Comparison of ENCODE assay signal across 10 cellular contexts in the genomic region with DNA sequence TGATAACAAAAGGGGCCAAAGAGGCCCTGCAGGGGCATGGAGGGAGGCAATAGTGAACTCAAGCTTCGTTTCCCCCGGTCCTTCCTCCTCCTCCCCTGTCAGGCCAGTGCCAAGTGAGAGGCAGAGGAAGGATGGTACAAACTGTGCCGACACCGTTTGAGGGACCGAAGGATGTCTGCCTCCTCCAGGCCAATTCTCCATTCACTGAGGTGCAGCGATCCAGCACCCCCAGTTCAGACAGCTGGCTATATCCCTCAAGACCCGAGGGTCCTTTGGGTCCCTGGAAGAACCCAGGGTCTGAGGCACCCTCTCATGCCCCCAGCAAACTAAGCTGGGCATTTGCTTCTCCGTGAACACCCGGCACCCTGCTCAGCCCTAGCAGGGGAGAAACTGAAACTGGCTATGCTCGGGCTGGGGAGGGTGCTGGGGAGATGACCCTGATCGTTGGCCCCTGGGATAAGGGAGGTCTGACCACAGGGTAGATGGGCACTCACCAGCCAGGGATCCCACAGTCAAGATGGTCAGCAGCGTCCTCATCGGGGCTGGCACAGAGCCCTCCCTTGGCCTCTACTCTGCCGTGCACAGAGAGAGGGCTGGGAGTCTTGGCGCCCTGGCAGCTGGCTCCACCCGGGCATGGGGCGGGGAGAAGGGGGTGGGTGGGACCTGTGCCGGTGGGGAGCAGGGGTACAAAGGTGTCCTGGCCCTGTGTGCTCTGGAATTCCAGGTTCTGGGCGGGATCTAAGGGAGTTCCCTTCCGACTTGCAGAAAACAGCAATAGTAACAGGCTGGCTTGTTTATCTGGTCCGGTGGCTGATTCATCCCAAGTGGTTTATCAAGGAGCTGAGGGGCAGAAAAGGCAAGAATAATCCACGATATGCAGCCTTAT. TPM values are rescaled to one million over a fixed set of nuclear protein-coding genes. Genes with fewer than 3 reads are reported as not detected.
DNase-seq lines count a peak whose midpoint lies in the region; ATAC-seq and TF ChIP-seq lines count a peak whose summit lies in the region.
"Had no signal": no experiment of that assay in that cellular context is flagged by ENCODE, and none has a peak within 500 bp of the region (broad histone marks: within the 10 kb centered on the region; RNA-seq: fewer than 3 reads in every experiment).

A gene with protein sequence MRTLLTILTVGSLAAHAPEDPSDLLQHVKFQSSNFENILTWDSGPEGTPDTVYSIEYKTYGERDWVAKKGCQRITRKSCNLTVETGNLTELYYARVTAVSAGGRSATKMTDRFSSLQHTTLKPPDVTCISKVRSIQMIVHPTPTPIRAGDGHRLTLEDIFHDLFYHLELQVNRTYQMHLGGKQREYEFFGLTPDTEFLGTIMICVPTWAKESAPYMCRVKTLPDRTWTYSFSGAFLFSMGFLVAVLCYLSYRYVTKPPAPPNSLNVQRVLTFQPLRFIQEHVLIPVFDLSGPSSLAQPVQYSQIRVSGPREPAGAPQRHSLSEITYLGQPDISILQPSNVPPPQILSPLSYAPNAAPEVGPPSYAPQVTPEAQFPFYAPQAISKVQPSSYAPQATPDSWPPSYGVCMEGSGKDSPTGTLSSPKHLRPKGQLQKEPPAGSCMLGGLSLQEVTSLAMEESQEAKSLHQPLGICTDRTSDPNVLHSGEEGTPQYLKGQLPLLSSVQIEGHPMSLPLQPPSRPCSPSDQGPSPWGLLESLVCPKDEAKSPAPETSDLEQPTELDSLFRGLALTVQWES (minus strand): TSS at position 595 of the 886 bp plus-strand sequence. CDS start 58 bp downstream, at position 537.

- POLR2A ChIA-PET in A673 (lab: Charles Lee; ENCODE audit: low non-redundant PET) = no interaction called here

- H3K36me3 ChIP-seq in A673 (ENCODE audit: insufficient read depth, low read length, poor library complexity, severe bottlenecking) = no peaks in the 10 kb centered on the region
- H3K36me3 ChIP-seq in colonic mucosa = no peaks in the 10 kb centered on the region
- no peaks in the 10 kb centered on the region for H3K36me3 ChIP-seq in mucosa of descending colon (ENCODE audit: low read depth)
- H3K36me3 ChIP-seq in effector memory CD4-positive, alpha-beta T cell (ENCODE audit: control insufficient read depth, insufficient read depth, low read length) = no peaks in the 10 kb centered on the region
- no peaks in the 10 kb centered on the region for H3K36me3 ChIP-seq in H7 (replicated peaks; ENCODE audit: control insufficient read depth, insufficient read depth, low read length)

- H3K9me3 ChIP-seq in A673 (ENCODE audit: low read depth, low read length, poor library complexity, severe bottlenecking) (no peaks in the 10 kb centered on the region), colonic mucosa (no peaks in the 10 kb centered on the region), mucosa of descending colon (no peaks in the 10 kb centered on the region)
- no peaks in the 10 kb centered on the region for H3K9me3 ChIP-seq in effector memory CD4-positive, alpha-beta T cell (ENCODE audit: control insufficient read depth, low read length)

- CTCF ChIA-PET in A673 (lab: Charles Lee) = no interaction called here

- no TSS peak for BruUV-seq in A673 (replicated peaks; lab: Mats Ljungman, UMichigan)

- H3K9ac ChIP-seq in colonic mucosa (ENCODE audit: low read depth in 2 of 2, low read length in 2 of 2) = peak within 1 kb of the TSS; percentile 66 to 84

- no peaks in the 10 kb centered on the region for H3K4me1 ChIP-seq in A673 (ENCODE audit: insufficient read depth, low read length, poor library complexity, severe bottlenecking)
- H3K4me1 ChIP-seq in colonic mucosa = peaks cover 5% of the 10 kb centered on the region
- H3K4me1 ChIP-seq in mucosa of descending colon (ENCODE audit: low read depth) = peaks cover 11% of the 10 kb centered on the region
- H3K4me1 ChIP-seq in effector memory CD4-positive, alpha-beta T cell (ENCODE audit: control insufficient read depth, insufficient read depth, low read length, poor library complexity, severe bottlenecking) = no peaks in the 10 kb centered on the region

- DNase-seq in A673 (ENCODE audit: low spot score) = no peak
- DNase-seq in NCI-H1105 (lab: John Stamatoyannopoulos, UW) = peak; percentile 20
- DNase-seq in colonic mucosa = peak; percentile 90
- DNase-seq in mucosa of descending colon = peak; percentile 85 to 87 (median 86)
- no peak for DNase-seq in GM19238 (ENCODE audit: insufficient read length, low spot score)
- DNase-seq in effector memory CD4-positive, alpha-beta T cell = no peak
- no peak for DNase-seq in H7
- DNase-seq: CD8-positive, alpha-beta T cell had no signal

- H3K27ac ChIP-seq in A673 (ENCODE audit: low read depth, low read length, poor library complexity, severe bottlenecking) (no peak within 1 kb of the TSS), colonic mucosa (peak within 1 kb of the TSS; percentile 52)
- H3K27ac ChIP-seq in effector memory CD4-positive, alpha-beta T cell (ENCODE audit: insufficient read depth, low read length, poor library complexity, severe bottlenecking) = no peak within 1 kb of the TSS

- TF ChIP-seq CTCF in A673 (conservative IDR thresholded peaks at IDR 0.05; ENCODE audit: low read depth, low read length) = no peak
- no peak for TF ChIP-seq CTCF in colonic mucosa (IDR thresholded peaks at IDR 0.05)
- TF ChIP-seq CTCF in mucosa of descending colon (IDR thresholded peaks at IDR 0.05) = no peak

- H3K27me3 ChIP-seq in A673 (replicated peaks; ENCODE audit: insufficient read depth, low read depth, low read length, poor library complexity) = no peaks in the 10 kb centered on the region
- H3K27me3 ChIP-seq in colonic mucosa = no peaks in the 10 kb centered on the region
- H3K27me3 ChIP-seq in effector memory CD4-positive, alpha-beta T cell (replicated peaks; ENCODE audit: control insufficient read depth, insufficient read depth, low read length, poor library complexity, severe bottlenecking) = no peaks in the 10 kb centered on the region
- no peaks in the 10 kb centered on the region; the same call in 1 of the 2 replicates for H3K27me3 ChIP-seq in H7 (ENCODE audit: control insufficient read depth, insufficient read depth, low read length)

- H3K4me3 ChIP-seq in A673 (ENCODE audit: low read depth, low read length, poor library complexity, severe bottlenecking) (peak within 1 kb of the TSS; percentile 39), colonic mucosa (peak within 1 kb of the TSS; percentile 45), mucosa of descending colon (peak within 1 kb of the TSS; percentile 11), H7 (ENCODE audit: insufficient read depth, low read depth, low read length) (no peak within 1 kb of the TSS)
- no peak within 1 kb of the TSS for H3K4me3 ChIP-seq in effector memory CD4-positive, alpha-beta T cell (ENCODE audit: insufficient read depth, low read depth, low read length, poor library complexity, severe bottlenecking)

- peak; percentile 94 for ATAC-seq in mucosa of descending colon
- no peak for ATAC-seq in HG02973 (IDR thresholded peaks at IDR 0.05; ENCODE audit: unreplicated experiment)
- ATAC-seq: CD8-positive, alpha-beta T cell had no signal

- intact Hi-C loops in A673 (cut with micrococcal nuclease; ENCODE audit: unreplicated experiment) = no loop called here
- intact Hi-C loops in colonic mucosa (cut with DNase I) = no loop called here
- intact Hi-C loops in mucosa of descending colon (cut with DNase I, micrococcal nuclease) = no loop called here

RNA-seq across cellular contexts. Expression of the gene that starts here (rescaled TPM):
- total RNA-seq in A673 (2021) (0.24 TPM in 2 replicates), colonic mucosa (10 to 100 TPM; 15.5 to 17.3 TPM), mucosa of descending colon (10 to 100 TPM; 13.8 to 43.1 (median 28.2) TPM)
- total RNA-seq in H7 (2014; rRNA removed; shearing (Covaris generic)) = 0.10 TPM in 1 of 2 replicates, not detected in the other
- total RNA-seq: CD8-positive, alpha-beta T cell; pulmonary artery endothelial cell had no signal

Comparison
In these comparisons a context has a peak if more than half of its experiments do, and no peak if none do; other contexts are left out.
1. RNA of the gene that starts here (total RNA-seq): 13.8 to 43.1 TPM in mucosa of descending colon and 15.5 to 17.3 TPM in colonic mucosa; 0.24 TPM in A673 and 0.10 TPM in H7; every median in the first group is over 10 times any median in the second.
2. DNase-seq: peak in NCI-H1105 (single experiment), colonic mucosa (single experiment) and mucosa of descending colon (3 of 3); none in A673 (single experiment), GM19238 (single experiment), effector memory CD4-positive, alpha-beta T cell (0 of 3) and H7 (single experiment).
3. H3K4me3 ChIP-seq: peak in A673 (single experiment), colonic mucosa (single experiment) and mucosa of descending colon (single experiment); none in effector memory CD4-positive, alpha-beta T cell (single experiment) and H7 (single experiment).